Comparison of ENCODE assay signal across 8 cellular contexts in the genomic region with DNA sequence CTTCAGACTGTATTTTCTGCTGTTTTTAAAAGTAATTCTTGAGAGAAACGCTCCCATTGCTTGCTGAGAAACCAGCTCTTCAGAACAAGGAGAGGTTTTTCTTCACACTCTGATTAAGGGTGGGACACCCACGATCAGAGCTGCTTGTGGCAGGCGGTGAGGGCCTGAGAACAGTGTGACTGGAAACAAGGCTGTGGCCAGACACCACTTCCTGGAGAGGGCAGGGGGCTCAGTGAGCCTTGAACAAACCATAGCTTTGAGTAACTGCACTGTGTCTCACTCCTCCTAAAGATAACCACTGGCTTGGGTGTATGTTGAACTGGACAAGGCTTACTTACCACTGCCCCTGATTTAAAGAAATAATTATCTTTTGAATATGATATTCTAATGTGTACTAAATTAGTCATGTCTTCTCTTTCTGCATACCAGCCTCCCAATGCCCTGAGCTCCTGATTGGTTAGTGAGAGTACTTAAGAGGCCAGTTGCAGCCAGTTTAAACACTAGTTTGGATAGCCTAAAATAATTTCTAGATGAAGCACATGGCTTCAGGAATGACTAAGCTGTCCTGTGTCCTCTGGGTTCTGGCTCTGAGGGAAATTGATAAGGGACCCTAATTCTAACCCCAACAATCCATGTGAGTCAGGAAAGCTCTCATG. TPM values are rescaled to one million over a fixed set of nuclear protein-coding genes. Genes with fewer than 3 reads are reported as not detected.
DNase-seq lines count a peak whose midpoint lies in the region; ATAC-seq and TF ChIP-seq lines count a peak whose summit lies in the region.
"Had no signal": no experiment of that assay in that cellular context is flagged by ENCODE, and none has a peak within 500 bp of the region (broad histone marks: within the 10 kb centered on the region; RNA-seq: fewer than 3 reads in every experiment).

No MANE protein-coding gene starts in this region.

- no peak overlapping the region for H3K27ac Mint-ChIP-seq in mesothelial cell of epicardium

- H3K4me1 Mint-ChIP-seq in mesothelial cell of epicardium, result peaks cover 5% of the 10 kb centered on the region

- peaks cover 51% of the 10 kb centered on the region for H3K9me3 Mint-ChIP-seq in mesothelial cell of epicardium

- no peak overlapping the region for H3K4me3 Mint-ChIP-seq in mesothelial cell of epicardium

- DNase-seq in GM20000 (ENCODE audit: low spot score) (peak; percentile 20), mesothelial cell of epicardium (ENCODE audit: low spot score in 2 of 2, unreplicated experiment in 2 of 2) (no peak), DMS 273 (lab: John Stamatoyannopoulos, UW; ENCODE audit: unreplicated experiment) (no peak), NCI-H226 (no peak)
- DNase-seq in activated T-cell treated with anti-CD3 and anti-CD28 coated beads, Interleukin-2, amount 50 U/mL, for 48 hours, result peak; percentile 44 to 60
- peak; percentile 25 for DNase-seq in stimulated activated CD4-positive, alpha-beta T cell treated with anti-CD3 and anti-CD28 coated beads, Interleukin-4, amount 100 ng/mL, for 24 hours

- H3K36me3 Mint-ChIP-seq in mesothelial cell of epicardium, result peaks cover 22% of the 10 kb centered on the region

- TF ChIP-seq CTCF in GM20000 (IDR thresholded peaks at IDR 0.05; ENCODE audit: extremely low read depth, missing control alignments), result no peak
- no peak for TF ChIP-seq CTCF in mesothelial cell of epicardium (IDR thresholded peaks at IDR 0.05; ENCODE audit: unreplicated experiment)

- peak; percentile 93 for ATAC-seq in HG03196 (IDR thresholded peaks at IDR 0.05; ENCODE audit: unreplicated experiment)

- no peaks in the 10 kb centered on the region for H3K27me3 Mint-ChIP-seq in mesothelial cell of epicardium (ENCODE audit: low read depth)

RNA-seq across cellular contexts. Expression of a gene that starts 3.7 kb away (rescaled TPM):
- total RNA-seq in mesothelial cell of epicardium, result not detected in 3 replicates
- total RNA-seq: SJSA1 had no signal

RNA-seq across cellular contexts. Expression of a gene that starts 31.5 kb away (rescaled TPM):
- total RNA-seq in mesothelial cell of epicardium, result not detected in 3 replicates
- total RNA-seq: SJSA1 had no signal

Comparison
In these comparisons a context has a peak if more than half of its experiments do, and no peak if none do; other contexts are left out.
1. DNase-seq: peak in GM20000 (single experiment), activated T-cell treated with anti-CD3 and anti-CD28 coated beads, Interleukin-2, amount 50 U/mL, for 48 hours (2 of 2) and stimulated activated CD4-positive, alpha-beta T cell treated with anti-CD3 and anti-CD28 coated beads, Interleukin-4, amount 100 ng/mL, for 24 hours (single experiment); none in mesothelial cell of epicardium (0 of 2), DMS 273 (single experiment) and NCI-H226 (single experiment).